15 cellular contexts compared by ENCODE assay signal in the genomic region with DNA sequence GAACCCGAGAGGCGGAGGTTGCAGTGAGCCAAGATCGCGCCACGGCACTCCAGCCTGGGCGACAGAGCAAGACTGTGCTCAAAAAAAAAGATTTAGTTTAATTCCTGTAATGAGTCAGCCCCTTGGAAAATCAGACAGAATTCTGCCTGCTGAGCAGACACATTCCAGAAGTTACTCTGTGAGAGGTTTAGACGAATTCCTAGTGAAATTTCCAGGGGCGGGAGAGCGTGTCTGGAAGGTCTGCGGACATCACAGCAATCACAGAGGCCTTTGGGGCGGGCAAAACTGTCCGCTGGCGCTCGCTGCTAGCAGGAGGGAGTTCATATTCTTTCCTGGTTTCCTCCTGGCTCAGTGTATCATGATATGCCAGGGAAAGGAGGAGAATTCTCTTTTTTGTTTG. TPM values are rescaled to one million over a fixed set of nuclear protein-coding genes. Genes with fewer than 3 reads are reported as not detected.
DNase-seq lines count a peak whose midpoint lies in the region; ATAC-seq and TF ChIP-seq lines count a peak whose summit lies in the region.
"Had no signal": no experiment of that assay in that cellular context is flagged by ENCODE, and none has a peak within 500 bp of the region (broad histone marks: within the 10 kb centered on the region; RNA-seq: fewer than 3 reads in every experiment).

No MANE protein-coding gene starts in this region.

- DNase-seq in left cardiac atrium (no peak), right atrium auricular region (ENCODE audit: low spot score) (no peak), brain pericyte (ENCODE audit: low read depth, low spot score) (peak; percentile 43), left kidney (ENCODE audit: low read depth, low spot score) (peak; percentile 81), aorta (no peak), NCI-H1417 (lab: John Stamatoyannopoulos, UW) (no peak), HT-29 (ENCODE audit: low spot score) (no peak)
- no peak for DNase-seq in activated CD4-positive, alpha-beta T cell treated with anti-CD3 and anti-CD28 coated beads, Interleukin-2, amount 50 U/mL, for 1 hour
- DNase-seq: NCI-H2029 treated with DMSO at 0.1 percent for 48 hours; nucleus accumbens; stimulated activated CD4-positive, alpha-beta T cell treated with anti-CD3 and anti-CD28 coated beads, Interleukin-4, amount 100 ng/mL, for 1 hour; stomach; T-helper 1 cell had no signal

- H3K27me3 ChIP-seq in right atrium auricular region: no peaks in the 10 kb centered on the region
- no peaks in the 10 kb centered on the region for H3K27me3 ChIP-seq in aorta (ENCODE audit: control insufficient read depth in 1 of 2, insufficient read depth in 2 of 2, low read length in 1 of 2)

- no peaks in the 10 kb centered on the region for H3K36me3 ChIP-seq in right atrium auricular region
- H3K36me3 ChIP-seq in aorta (ENCODE audit: control insufficient read depth in 1 of 2, insufficient read depth in 2 of 2, low read length in 1 of 2): no peaks in the 10 kb centered on the region

- H3K9me3 ChIP-seq in right atrium auricular region (no peaks in the 10 kb centered on the region), aorta (ENCODE audit: control insufficient read depth, low read length) (no peaks in the 10 kb centered on the region)
- H3K9me3 ChIP-seq: stomach had no signal

- ATAC-seq in left cardiac atrium: peak; percentile 41 to 57
- ATAC-seq in aorta (ENCODE audit: low FRiP score): peak; percentile 31
- ATAC-seq: K562 had no signal

- H3K4me1 ChIP-seq in right atrium auricular region: peaks cover 0 to 3% of the 10 kb centered on the region in 2 donors
- H3K4me1 ChIP-seq in aorta (ENCODE audit: control insufficient read depth in 1 of 2, insufficient read depth in 2 of 2, low read length in 2 of 2): no peaks in the 10 kb centered on the region

- intact Hi-C loops in left cardiac atrium (cut with DNase I) (loop anchor here (2.0 to 10.0 kb wide), 3 partner anchors 76 to 214 kb away; partner anchors contain the start of genes PRTN3 (in 1 of the 2) and WDR18 (in 1 of the 2)), aorta (cut with DNase I) (no loop called here)

- TF ChIP-seq CTCF in right atrium auricular region (IDR thresholded peaks at IDR 0.05): no peak

- H3K27ac ChIP-seq in right atrium auricular region (no peak overlapping the region), aorta (ENCODE audit: low read depth in 1 of 2, low read length in 2 of 2) (no peak overlapping the region)
- H3K27ac ChIP-seq: stomach had no signal

- 4 to 7% methylated on average over 14 of the region's 14 CpGs for WGBS in aorta, 2 donors

- H3K4me3 ChIP-seq in right atrium auricular region: no peak overlapping the region
- no peak overlapping the region for H3K4me3 ChIP-seq in aorta (ENCODE audit: low read length in 2 of 2)
- H3K4me3 ChIP-seq: K562, stomach had no signal

RNA-seq across cellular contexts. Expression of gene MISP, which starts 17.5 kb away (rescaled TPM):
- total RNA-seq in left cardiac atrium: under 1 TPM in 1 of 2 donors, not detected in 1; 0.18 TPM
- 1 to 10 TPM in 1 of 2 donors, under 1 TPM in 1; 0.96 to 1.5 TPM for total RNA-seq in right atrium auricular region
- under 1 TPM in 1 of 2 donors, not detected in 1; 0.12 TPM for total RNA-seq in aorta
- polyA plus RNA-seq in aorta: 10 to 100 TPM in 1 of 2 donors, 1 to 10 TPM in 1; 1.0 to 53.3 TPM
- total RNA-seq in HT-29 (2014; rRNA removed; shearing (Covaris generic)): 206 and 211 TPM in 2 replicates
- total RNA-seq: endothelial cell of umbilical vein had no signal
- polyA plus RNA-seq: endothelial cell of umbilical vein had no signal

RNA-seq across cellular contexts. Expression of gene PTBP1, which starts 28.8 kb away (rescaled TPM):
- total RNA-seq in left cardiac atrium (100 to 1,000 TPM in 1 of 2 donors, 10 to 100 TPM in 1; 90.1 to 131 TPM), right atrium auricular region (10 to 100 TPM; 49.4 to 73.9 TPM), aorta (100 to 1,000 TPM; 192 to 218 TPM)
- 10 to 100 TPM; 46.7 to 90.4 TPM for polyA plus RNA-seq in aorta
- 464 and 599 TPM in 2 replicates for total RNA-seq in HT-29 (2014; rRNA removed; shearing (Covaris generic))

RNA-seq across cellular contexts. Expression of gene PLPPR3, which starts 53.3 kb away (rescaled TPM):
- total RNA-seq in left cardiac atrium (under 1 TPM; 0.21 to 0.27 TPM), right atrium auricular region (not detected), aorta (not detected)
- polyA plus RNA-seq in aorta: not detected
- total RNA-seq in HT-29 (2014; rRNA removed; shearing (Covaris generic)): not detected in 2 replicates

RNA-seq across cellular contexts. Expression of gene AZU1, which starts 59.2 kb away (rescaled TPM):
- total RNA-seq in left cardiac atrium (under 1 TPM in 1 of 2 donors, not detected in 1; 0.18 TPM), right atrium auricular region (not detected), aorta (under 1 TPM in 1 of 2 donors, not detected in 1; 0.72 TPM)
- under 1 TPM in 1 of 2 donors, not detected in 1; 0.49 TPM for polyA plus RNA-seq in aorta
- not detected in 2 replicates for total RNA-seq in HT-29 (2014; rRNA removed; shearing (Covaris generic))
- total RNA-seq: endothelial cell of umbilical vein had no signal

RNA-seq across cellular contexts. Expression of gene PALM, which starts 59.7 kb away (rescaled TPM):
- total RNA-seq in left cardiac atrium (10 to 100 TPM; 48.9 to 49.7 TPM), right atrium auricular region (10 to 100 TPM; 28.7 to 64.9 TPM), aorta (10 to 100 TPM; 27.5 to 75.1 TPM)
- 1 to 10 TPM in 1 of 2 donors, under 1 TPM in 1; 0.59 to 2.5 TPM for polyA plus RNA-seq in aorta
- 0.13 TPM in 1 of 2 replicates, not detected in the other for total RNA-seq in HT-29 (2014; rRNA removed; shearing (Covaris generic))

Comparison
In these comparisons a context has a peak if more than half of its experiments do, and no peak if none do; other contexts are left out.
1. DNase-seq: peak in brain pericyte (single experiment) and left kidney (single experiment); none in left cardiac atrium (single experiment), right atrium auricular region (single experiment), aorta (0 of 2), activated CD4-positive, alpha-beta T cell treated with anti-CD3 and anti-CD28 coated beads, Interleukin-2, amount 50 U/mL, for 1 hour (single experiment), NCI-H1417 (0 of 3) and HT-29 (single experiment).
2. RNA of gene MISP, which starts 17.5 kb away (total RNA-seq): 206 to 211 TPM in HT-29; 0.96 to 1.5 TPM in right atrium auricular region, 0.18 TPM in left cardiac atrium and 0.12 TPM in aorta; every median in the first group is over 10 times any median in the second.
3. intact Hi-C loops: an anchor here in left cardiac atrium (2.0 to 10.0 kb wide); none called in aorta.